Comparison of ENCODE assay signal across 14 cellular contexts in genomic region chr6:151010111-151010510, GRCh38.
"Had no signal": no experiment of that assay in that cellular context is flagged by ENCODE, and none has a peak within 500 bp of the region (broad histone marks: within the 10 kb centered on the region; RNA-seq: fewer than 3 reads in every experiment).

No MANE protein-coding gene starts in this region.

- H3K36me3 ChIP-seq: breast epithelium, ovary, sigmoid colon, spleen had no signal

- H3K27ac ChIP-seq: ascending aorta, breast epithelium, dorsolateral prefrontal cortex, ovary, spleen had no signal

- H3K4me3 ChIP-seq: ascending aorta, breast epithelium, dorsolateral prefrontal cortex, ovary, sigmoid colon, spleen had no signal

- H3K9me3 ChIP-seq: ascending aorta, breast epithelium, ovary, sigmoid colon, spleen had no signal

- DNase-seq: activated naive CD4-positive, alpha-beta T cell treated with Interleukin-2 at 50 U/mL for 16 hours; activated naive CD8-positive, alpha-beta T cell treated with anti-CD3 and anti-CD28 coated beads, Interleukin-2, amount 50 U/mL, for 24 hours; activated T-cell treated with anti-CD3 and anti-CD28 coated beads for 4 hours; foreskin fibroblast; glutamatergic neuron; hypothalamus; kidney glomerular epithelial cell; ovary; sigmoid colon; spleen; stimulated activated naive CD8-positive, alpha-beta T cell treated with anti-CD3 and anti-CD28 coated beads, Interleukin-15, amount 100 ng/mL, for 72 hours had no signal

- H3K4me1 ChIP-seq: breast epithelium had no signal

- H3K27me3 ChIP-seq: ascending aorta, breast epithelium, dorsolateral prefrontal cortex, ovary, sigmoid colon, spleen had no signal
